ENCODE assay signal across 1 cellular context in genomic region chr7:44144426-44144967, GRCh38.
TF ChIP-seq lines count a peak whose summit lies in the region.

No MANE protein-coding gene starts in this region.

TF ChIP-seq in WTC11, 78 proteins besides CTCF, POLR2A, EP300 and RAD21 (continued from another document):
- TF ChIP-seq, protein P1, sequence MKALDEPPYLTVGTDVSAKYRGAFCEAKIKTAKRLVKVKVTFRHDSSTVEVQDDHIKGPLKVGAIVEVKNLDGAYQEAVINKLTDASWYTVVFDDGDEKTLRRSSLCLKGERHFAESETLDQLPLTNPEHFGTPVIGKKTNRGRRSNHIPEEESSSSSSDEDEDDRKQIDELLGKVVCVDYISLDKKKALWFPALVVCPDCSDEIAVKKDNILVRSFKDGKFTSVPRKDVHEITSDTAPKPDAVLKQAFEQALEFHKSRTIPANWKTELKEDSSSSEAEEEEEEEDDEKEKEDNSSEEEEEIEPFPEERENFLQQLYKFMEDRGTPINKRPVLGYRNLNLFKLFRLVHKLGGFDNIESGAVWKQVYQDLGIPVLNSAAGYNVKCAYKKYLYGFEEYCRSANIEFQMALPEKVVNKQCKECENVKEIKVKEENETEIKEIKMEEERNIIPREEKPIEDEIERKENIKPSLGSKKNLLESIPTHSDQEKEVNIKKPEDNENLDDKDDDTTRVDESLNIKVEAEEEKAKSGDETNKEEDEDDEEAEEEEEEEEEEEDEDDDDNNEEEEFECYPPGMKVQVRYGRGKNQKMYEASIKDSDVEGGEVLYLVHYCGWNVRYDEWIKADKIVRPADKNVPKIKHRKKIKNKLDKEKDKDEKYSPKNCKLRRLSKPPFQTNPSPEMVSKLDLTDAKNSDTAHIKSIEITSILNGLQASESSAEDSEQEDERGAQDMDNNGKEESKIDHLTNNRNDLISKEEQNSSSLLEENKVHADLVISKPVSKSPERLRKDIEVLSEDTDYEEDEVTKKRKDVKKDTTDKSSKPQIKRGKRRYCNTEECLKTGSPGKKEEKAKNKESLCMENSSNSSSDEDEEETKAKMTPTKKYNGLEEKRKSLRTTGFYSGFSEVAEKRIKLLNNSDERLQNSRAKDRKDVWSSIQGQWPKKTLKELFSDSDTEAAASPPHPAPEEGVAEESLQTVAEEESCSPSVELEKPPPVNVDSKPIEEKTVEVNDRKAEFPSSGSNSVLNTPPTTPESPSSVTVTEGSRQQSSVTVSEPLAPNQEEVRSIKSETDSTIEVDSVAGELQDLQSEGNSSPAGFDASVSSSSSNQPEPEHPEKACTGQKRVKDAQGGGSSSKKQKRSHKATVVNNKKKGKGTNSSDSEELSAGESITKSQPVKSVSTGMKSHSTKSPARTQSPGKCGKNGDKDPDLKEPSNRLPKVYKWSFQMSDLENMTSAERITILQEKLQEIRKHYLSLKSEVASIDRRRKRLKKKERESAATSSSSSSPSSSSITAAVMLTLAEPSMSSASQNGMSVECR (CRISPR knock-in tag; IDR thresholded peaks at IDR 0.05; ENCODE audit: borderline replicate concordance) = no peak
- TF ChIP-seq TCF7 (CRISPR knock-in tag; IDR thresholded peaks at IDR 0.05; ENCODE audit: low read depth) = no peak
- TF ChIP-seq NFE2L1 (CRISPR knock-in tag; IDR thresholded peaks at IDR 0.05) = no peak
- TF ChIP-seq, protein P2, sequence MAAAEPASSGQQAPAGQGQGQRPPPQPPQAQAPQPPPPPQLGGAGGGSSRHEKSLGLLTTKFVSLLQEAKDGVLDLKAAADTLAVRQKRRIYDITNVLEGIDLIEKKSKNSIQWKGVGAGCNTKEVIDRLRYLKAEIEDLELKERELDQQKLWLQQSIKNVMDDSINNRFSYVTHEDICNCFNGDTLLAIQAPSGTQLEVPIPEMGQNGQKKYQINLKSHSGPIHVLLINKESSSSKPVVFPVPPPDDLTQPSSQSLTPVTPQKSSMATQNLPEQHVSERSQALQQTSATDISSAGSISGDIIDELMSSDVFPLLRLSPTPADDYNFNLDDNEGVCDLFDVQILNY (CRISPR knock-in tag; IDR thresholded peaks at IDR 0.05) = no peak
